In genomic region chr11:118052581-118053206, GRCh38 we compare ENCODE assay signal across 15 cellular contexts. TPM values are rescaled to one million over a fixed set of nuclear protein-coding genes. Genes with fewer than 3 reads are reported as not detected.
DNase-seq lines count a peak whose midpoint lies in the region; ATAC-seq and TF ChIP-seq lines count a peak whose summit lies in the region.
"Had no signal": no experiment of that assay in that cellular context is flagged by ENCODE, and none has a peak within 500 bp of the region (broad histone marks: within the 10 kb centered on the region; RNA-seq: fewer than 3 reads in every experiment).

No MANE protein-coding gene starts in this region.

- TF ChIP-seq POLR2A in thyroid gland (IDR thresholded peaks at IDR 0.05): no peak

- H3K4me2 ChIP-seq in OCI-LY3 (ENCODE audit: low read length): peak overlapping the region; percentile 17; the same call in 1 of the 2 replicates
- H3K4me2 ChIP-seq: hepatocyte had no signal

- H3K4me3 Mint-ChIP-seq in activated CD4-positive, alpha-beta T cell treated with anti-CD3 and anti-CD28 coated beads, Interleukin-2, amount 10 ng/mL, durations not matched to agents 24 days and 14 days: peak overlapping the region; percentile 25
- H3K4me3 Mint-ChIP-seq in activated naive CD8-positive, alpha-beta T cell treated with anti-CD3 and anti-CD28 coated beads, Interleukin-2, amount 50 U/mL, for 24 hours: peak overlapping the region; percentile 25
- H3K4me3 Mint-ChIP-seq in osteocyte (ENCODE audit: unreplicated experiment): no peak overlapping the region
- H3K4me3 Mint-ChIP-seq: WTC11 had no signal

- peak; percentile 71 for DNase-seq in activated CD4-positive, alpha-beta T cell treated with anti-CD3 and anti-CD28 coated beads, Interleukin-2, amount 10 ng/mL, durations not matched to agents 24 days and 14 days
- no peak for DNase-seq in activated CD4-positive, alpha-beta T cell treated with anti-CD3 and anti-CD28 coated beads, Interleukin-2, amount 50 U/mL, for 1 hour
- no peak for DNase-seq in activated naive CD8-positive, alpha-beta T cell treated with anti-CD3 and anti-CD28 coated beads, Interleukin-2, amount 50 U/mL, for 24 hours
- DNase-seq in osteocyte (ENCODE audit: extremely low spot score, unreplicated experiment) (peak; percentile 69), HPDE6-E6E7 (ENCODE audit: extremely low spot score) (no peak), GF-D8 (lab: John Stamatoyannopoulos, UW) (no peak), thyroid gland (no peak)

- H3K27me3 ChIP-seq in OCI-LY3 (ENCODE audit: low read depth, low read length) (no peaks in the 10 kb centered on the region), thyroid gland (no peaks in the 10 kb centered on the region)
- H3K27me3 ChIP-seq: hepatocyte, suprapubic skin had no signal

- H3K9me3 ChIP-seq in OCI-LY3 (ENCODE audit: insufficient read depth, low read length): no peaks in the 10 kb centered on the region
- no peaks in the 10 kb centered on the region for H3K9me3 ChIP-seq in thyroid gland
- H3K9me3 ChIP-seq: suprapubic skin had no signal

- no peak for ATAC-seq in activated naive CD8-positive, alpha-beta T cell treated with anti-CD3 and anti-CD28 coated beads, Interleukin-2, amount 50 U/mL, for 24 hours

- no peaks in the 10 kb centered on the region for H4K20me1 ChIP-seq in OCI-LY3 (ENCODE audit: insufficient read depth, low read length)

- H3K36me3 ChIP-seq in OCI-LY3 (replicated peaks; ENCODE audit: low read depth, low read length) (no peaks in the 10 kb centered on the region), thyroid gland (no peaks in the 10 kb centered on the region)
- H3K36me3 ChIP-seq: suprapubic skin had no signal

- H3K27ac Mint-ChIP-seq in activated CD4-positive, alpha-beta T cell treated with anti-CD3 and anti-CD28 coated beads, Interleukin-2, amount 10 ng/mL, durations not matched to agents 24 days and 14 days: peak overlapping the region; percentile 88
- H3K27ac Mint-ChIP-seq in activated naive CD8-positive, alpha-beta T cell treated with anti-CD3 and anti-CD28 coated beads, Interleukin-2, amount 50 U/mL, for 24 hours: no peak overlapping the region
- H3K27ac Mint-ChIP-seq in osteocyte (ENCODE audit: unreplicated experiment): no peak overlapping the region
- H3K27ac Mint-ChIP-seq: WTC11 had no signal

- H3K4me1 ChIP-seq in OCI-LY3 (ENCODE audit: low read length): peaks cover 64% of the 10 kb centered on the region
- no peaks in the 10 kb centered on the region for H3K4me1 ChIP-seq in thyroid gland
- H3K4me1 ChIP-seq: suprapubic skin had no signal

- H3K9ac ChIP-seq in OCI-LY3 (ENCODE audit: low read length): peak overlapping the region; percentile 65

- H3K9me3 Mint-ChIP-seq in activated CD4-positive, alpha-beta T cell treated with anti-CD3 and anti-CD28 coated beads, Interleukin-2, amount 10 ng/mL, durations not matched to agents 24 days and 14 days: no peaks in the 10 kb centered on the region
- no peaks in the 10 kb centered on the region for H3K9me3 Mint-ChIP-seq in activated naive CD8-positive, alpha-beta T cell treated with anti-CD3 and anti-CD28 coated beads, Interleukin-2, amount 50 U/mL, for 24 hours
- no peaks in the 10 kb centered on the region for H3K9me3 Mint-ChIP-seq in osteocyte (ENCODE audit: unreplicated experiment)
- H3K9me3 Mint-ChIP-seq: WTC11 had no signal

- H3K79me2 ChIP-seq in OCI-LY3 (ENCODE audit: low read length): no peaks in the 10 kb centered on the region
- H3K79me2 ChIP-seq: hepatocyte had no signal

- peaks cover 14% of the 10 kb centered on the region for H3K27me3 Mint-ChIP-seq in activated CD4-positive, alpha-beta T cell treated with anti-CD3 and anti-CD28 coated beads, Interleukin-2, amount 10 ng/mL, durations not matched to agents 24 days and 14 days
- peaks cover 4% of the 10 kb centered on the region for H3K27me3 Mint-ChIP-seq in activated naive CD8-positive, alpha-beta T cell treated with anti-CD3 and anti-CD28 coated beads, Interleukin-2, amount 50 U/mL, for 24 hours
- peaks cover 4% of the 10 kb centered on the region for H3K27me3 Mint-ChIP-seq in osteocyte (ENCODE audit: unreplicated experiment)

- TF ChIP-seq CTCF in OCI-LY3 (IDR thresholded peaks at IDR 0.05; ENCODE audit: low read depth, low read length) (no peak), osteocyte (IDR thresholded peaks at IDR 0.05) (no peak), thyroid gland (IDR thresholded peaks at IDR 0.05) (no peak)

- peak overlapping the region; percentile 82 for H3K27ac ChIP-seq in OCI-LY3 (ENCODE audit: low read length)
- H3K27ac ChIP-seq in thyroid gland: no peak overlapping the region
- H3K27ac ChIP-seq: hepatocyte, suprapubic skin had no signal

- intact Hi-C loops in activated CD4-positive, alpha-beta T cell treated with anti-CD3 and anti-CD28 coated beads, Interleukin-2, amount 10 ng/mL, durations not matched to agents 24 days and 14 days (cut with micrococcal nuclease): loop anchor here (1.0 to 5.0 kb wide), 6 partner anchors 101 to 245 kb away; no protein-coding TSS in a partner anchor
- intact Hi-C loops in thyroid gland (cut with DNase I): loop anchor here (5.0 kb wide), 3 partner anchors 105 to 625 kb away; no protein-coding TSS in a partner anchor

- H3K36me3 Mint-ChIP-seq in activated CD4-positive, alpha-beta T cell treated with anti-CD3 and anti-CD28 coated beads, Interleukin-2, amount 10 ng/mL, durations not matched to agents 24 days and 14 days (ENCODE audit: low read depth): no peaks in the 10 kb centered on the region
- H3K36me3 Mint-ChIP-seq in activated naive CD8-positive, alpha-beta T cell treated with anti-CD3 and anti-CD28 coated beads, Interleukin-2, amount 50 U/mL, for 24 hours (ENCODE audit: low read depth): no peaks in the 10 kb centered on the region
- no peaks in the 10 kb centered on the region for H3K36me3 Mint-ChIP-seq in osteocyte (ENCODE audit: unreplicated experiment)
- H3K36me3 Mint-ChIP-seq: WTC11 had no signal

- H3K4me3 ChIP-seq in OCI-LY3 (ENCODE audit: low read length) (no peak overlapping the region), thyroid gland (replicated peaks in 1 of 3) (no peak overlapping the region)
- H3K4me3 ChIP-seq: hepatocyte, suprapubic skin had no signal

- no peak overlapping the region for H2AFZ ChIP-seq in OCI-LY3 (ENCODE audit: low read depth, low read length)
- H2AFZ ChIP-seq: hepatocyte had no signal

- peaks cover 49% of the 10 kb centered on the region for H3K4me1 Mint-ChIP-seq in activated CD4-positive, alpha-beta T cell treated with anti-CD3 and anti-CD28 coated beads, Interleukin-2, amount 10 ng/mL, durations not matched to agents 24 days and 14 days
- H3K4me1 Mint-ChIP-seq in activated naive CD8-positive, alpha-beta T cell treated with anti-CD3 and anti-CD28 coated beads, Interleukin-2, amount 50 U/mL, for 24 hours: peaks cover 51% of the 10 kb centered on the region
- no peaks in the 10 kb centered on the region for H3K4me1 Mint-ChIP-seq in osteocyte (ENCODE audit: unreplicated experiment)
- H3K4me1 Mint-ChIP-seq: WTC11 had no signal

- 78 to 81% methylated on average over 10 to 13 of the region's 13 CpGs for WGBS in thyroid gland, 2 donors

RNA-seq across cellular contexts. Expression of gene TMPRSS4, which starts 24.2 kb away (rescaled TPM):
- not detected in 2 replicates for total RNA-seq in activated CD4-positive, alpha-beta T cell treated with anti-CD3 and anti-CD28 coated beads, Interleukin-2, amount 10 ng/mL, durations not matched to agents 24 days and 14 days
- not detected in 2 replicates for total RNA-seq in osteocyte
- total RNA-seq in thyroid gland: 1 to 10 TPM in 2 of 4 donors, under 1 TPM in 1, not detected in 1; 0.83 to 1.5 (median 1.1) TPM
- total RNA-seq: dermis microvascular lymphatic vessel endothelial cell, myocyte, NCI-H460 had no signal

RNA-seq across cellular contexts. Expression of gene SMIM35, which starts 34.1 kb away (rescaled TPM):
- total RNA-seq in activated CD4-positive, alpha-beta T cell treated with anti-CD3 and anti-CD28 coated beads, Interleukin-2, amount 10 ng/mL, durations not matched to agents 24 days and 14 days: 0.14 and 0.28 TPM in 2 replicates
- total RNA-seq in osteocyte (not detected in 2 replicates), thyroid gland (not detected)
- total RNA-seq: dermis microvascular lymphatic vessel endothelial cell, myocyte, NCI-H460, PC-3, suprapubic skin, WTC11 had no signal

Comparison
In these comparisons a context has a peak if more than half of its experiments do, and no peak if none do; other contexts are left out.
1. DNase-seq: peak in activated CD4-positive, alpha-beta T cell treated with anti-CD3 and anti-CD28 coated beads, Interleukin-2, amount 10 ng/mL, durations not matched to agents 24 days and 14 days (single experiment) and osteocyte (single experiment); none in activated CD4-positive, alpha-beta T cell treated with anti-CD3 and anti-CD28 coated beads, Interleukin-2, amount 50 U/mL, for 1 hour (single experiment), activated naive CD8-positive, alpha-beta T cell treated with anti-CD3 and anti-CD28 coated beads, Interleukin-2, amount 50 U/mL, for 24 hours (single experiment), HPDE6-E6E7 (single experiment), GF-D8 (single experiment) and thyroid gland (0 of 2).